18 cellular contexts compared by ENCODE assay signal in genomic region chr14:29262979-29263378, GRCh38.
"Had no signal": no experiment of that assay in that cellular context is flagged by ENCODE, and none has a peak within 500 bp of the region (broad histone marks: within the 10 kb centered on the region; RNA-seq: fewer than 3 reads in every experiment).

No MANE protein-coding gene starts in this region.

- H3K27ac Mint-ChIP-seq: activated CD4-positive, alpha-beta T cell treated with anti-CD3 and anti-CD28 coated beads, Interleukin-2, amount 10 ng/mL, durations not matched to agents 7 days and 5 days; activated T-helper 1 cell treated with anti-CD3 and anti-CD28 coated beads, Interleukin-12 subunit alpha, Interleukin-12 subunit beta, Interleukin-2, Interleukin-4 antibody, amounts not matched to agents 30 ng/mL and 10 ng/mL and 1 ng/mL, durations not matched to agents 14 hours and 24 hours and 36 hours; naive thymus-derived CD4-positive, alpha-beta T cell; stimulated activated naive CD8-positive, alpha-beta T cell treated with anti-CD3 and anti-CD28 coated beads, Interleukin-15, Interleukin-2, amounts not matched to agents 100 ng/mL and 50 ng/mL, for 24 hours; T-helper 2 cell treated with Interferon-gamma antibody and Interleukin-4, amounts not matched to agents 5 μg/mL and 100 μg/mL, for 36 hours had no signal

- FAIRE-seq: colon, frontal cortex had no signal

- H3K27me3 ChIP-seq: heart left ventricle, left lung, spleen, suprapubic skin had no signal

- H3K4me3 ChIP-seq: heart left ventricle, left lung, mucosa of descending colon, pancreas, spleen, suprapubic skin had no signal

- DNase-seq: activated CD4-positive, alpha-beta T cell treated with anti-CD3 and anti-CD28 coated beads, Interleukin-2, amount 10 ng/mL, durations not matched to agents 7 days and 5 days; activated CD8-positive, alpha-beta memory T cell treated with anti-CD3 and anti-CD28 coated beads for 24 hours; activated naive CD4-positive, alpha-beta T cell; heart left ventricle; left lung; mucosa of descending colon; naive thymus-derived CD4-positive, alpha-beta T cell; pancreas; spleen; SW 1271; trophoblast cell had no signal

- H3K36me3 Mint-ChIP-seq: naive thymus-derived CD4-positive, alpha-beta T cell had no signal

- ATAC-seq: heart left ventricle; left lung; mucosa of descending colon; naive thymus-derived CD4-positive, alpha-beta T cell; pancreas; sciatic nerve had no signal

- H3K27me3 Mint-ChIP-seq: activated CD4-positive, alpha-beta T cell treated with anti-CD3 and anti-CD28 coated beads, Interleukin-2, amount 10 ng/mL, durations not matched to agents 7 days and 5 days; naive thymus-derived CD4-positive, alpha-beta T cell; stimulated activated naive CD8-positive, alpha-beta T cell treated with anti-CD3 and anti-CD28 coated beads, Interleukin-15, Interleukin-2, amounts not matched to agents 100 ng/mL and 50 ng/mL, for 24 hours had no signal

- H3K4me1 Mint-ChIP-seq: activated CD4-positive, alpha-beta T cell treated with anti-CD3 and anti-CD28 coated beads, Interleukin-2, amount 10 ng/mL, durations not matched to agents 7 days and 5 days; naive thymus-derived CD4-positive, alpha-beta T cell had no signal

- H3K9me3 ChIP-seq: heart left ventricle, left lung, pancreas, suprapubic skin had no signal

- H3K4me1 ChIP-seq: heart left ventricle, left lung, pancreas, spleen, suprapubic skin had no signal

- H3K4me3 Mint-ChIP-seq: activated CD4-positive, alpha-beta T cell treated with anti-CD3 and anti-CD28 coated beads, Interleukin-2, amount 10 ng/mL, durations not matched to agents 7 days and 5 days; activated T-helper 1 cell treated with anti-CD3 and anti-CD28 coated beads, Interleukin-12 subunit alpha, Interleukin-12 subunit beta, Interleukin-2, Interleukin-4 antibody, amounts not matched to agents 30 ng/mL and 10 ng/mL and 1 ng/mL, durations not matched to agents 14 hours and 24 hours and 36 hours; naive thymus-derived CD4-positive, alpha-beta T cell; stimulated activated naive CD8-positive, alpha-beta T cell treated with anti-CD3 and anti-CD28 coated beads, Interleukin-15, Interleukin-2, amounts not matched to agents 100 ng/mL and 50 ng/mL, for 24 hours; T-helper 2 cell treated with Interferon-gamma antibody and Interleukin-4, amounts not matched to agents 5 μg/mL and 100 μg/mL, for 36 hours had no signal

- H3K36me3 ChIP-seq: heart left ventricle, left lung, pancreas, spleen, suprapubic skin had no signal

- H3K27ac ChIP-seq: heart left ventricle, left lung, pancreas, spleen, suprapubic skin had no signal
